1 cellular context compared by ENCODE assay signal in genomic region chr12:124545508-124546418, GRCh38.
TF ChIP-seq lines count a peak whose summit lies in the region.

No MANE protein-coding gene starts in this region.

TF ChIP-seq in GM12878, 131 proteins besides CTCF, POLR2A, EP300 and RAD21 (continued from another document):
- peak; percentile 45; the same call in 1 of the 2 replicates for TF ChIP-seq USF2 (IDR thresholded peaks at IDR 0.05; ENCODE audit: borderline replicate concordance, low read depth, low read length)
- no peak for TF ChIP-seq ZNF274 (IDR thresholded peaks at IDR 0.05; ENCODE audit: insufficient read depth, insufficient read length)
- 0 out of 2 replicates have a peak, but pooled peaks have one; percentile 57 for TF ChIP-seq TCF3 (IDR thresholded peaks at IDR 0.05; ENCODE audit: borderline replicate concordance, insufficient read depth, low read depth, low read length)
- TF ChIP-seq MEF2A (IDR thresholded peaks at IDR 0.05; ENCODE audit: insufficient read depth, low read depth, low read length): peak; percentile 71; the same call in 1 of the 2 replicates
- 0 out of 2 replicates have a peak, but pooled peaks have one; percentile 42 for TF ChIP-seq MLLT1 (IDR thresholded peaks at IDR 0.05)
- TF ChIP-seq MEF2B (IDR thresholded peaks at IDR 0.05; ENCODE audit: partially characterized antibody, poor library complexity, severe bottlenecking): no peak
- TF ChIP-seq ZBTB40 (IDR thresholded peaks at IDR 0.05; ENCODE audit: borderline replicate concordance): no peak
- TF ChIP-seq ESRRA (IDR thresholded peaks at IDR 0.05; ENCODE audit: low read length): no peak
- peak; percentile 76; the same call in 1 of the 2 replicates for TF ChIP-seq TCF12 (IDR thresholded peaks at IDR 0.05; ENCODE audit: low read depth, low read length)
- no peak for TF ChIP-seq SIN3A (IDR thresholded peaks at IDR 0.05; ENCODE audit: low read depth, low read length)
- TF ChIP-seq STAT1 (conservative IDR thresholded peaks at IDR 0.05): no peak
- TF ChIP-seq IRF3 (IDR thresholded peaks at IDR 0.05): no peak
- TF ChIP-seq MTA3 (IDR thresholded peaks at IDR 0.05; ENCODE audit: borderline replicate concordance, low read length): 0 out of 2 replicates have a peak, but pooled peaks have one; percentile 29
- no peak for TF ChIP-seq ASH2L (IDR thresholded peaks at IDR 0.05; ENCODE audit: borderline replicate concordance, low read depth)
- 0 out of 4 replicates have a peak, but pooled peaks of 1 of the 2 experiments have one; percentile 4 for TF ChIP-seq SRF (IDR thresholded peaks at IDR 0.05; ENCODE audit: low read depth in 2 of 2, low read length in 2 of 2)
- TF ChIP-seq MYB (IDR thresholded peaks at IDR 0.05; ENCODE audit: borderline replicate concordance, low read depth, low read length): no peak
- TF ChIP-seq SIX5 (IDR thresholded peaks at IDR 0.05; ENCODE audit: low read depth, low read length, severe bottlenecking): no peak
- no peak for TF ChIP-seq ZBTB33 (IDR thresholded peaks at IDR 0.05)
- TF ChIP-seq SREBF2 (IDR thresholded peaks at IDR 0.05; ENCODE audit: low read length): no peak
- TF ChIP-seq CEBPB (IDR thresholded peaks at IDR 0.05; ENCODE audit: borderline replicate concordance in 1 of 2, low read depth in 2 of 2, low read length in 2 of 2): no peak
- no peak for TF ChIP-seq KDM1A (IDR thresholded peaks at IDR 0.05; ENCODE audit: borderline replicate concordance)
- peak; percentile 83; the same call in 1 of the 2 replicates for TF ChIP-seq PAX5 (IDR thresholded peaks at IDR 0.05; ENCODE audit: borderline replicate concordance, low read depth, low read length)
- TF ChIP-seq RELA (IDR thresholded peaks at IDR 0.05; ENCODE audit: borderline replicate concordance, partially characterized antibody): no peak
- TF ChIP-seq ATF2 (IDR thresholded peaks at IDR 0.05; ENCODE audit: low read length): no peak
- no peak for TF ChIP-seq KLF5 (IDR thresholded peaks at IDR 0.05; ENCODE audit: partially characterized antibody)
- no peak for TF ChIP-seq ZNF384 (IDR thresholded peaks at IDR 0.05; ENCODE audit: borderline replicate concordance, low read depth, low read length)
- peak; percentile 96 to 97 for TF ChIP-seq IKZF2 (IDR thresholded peaks at IDR 0.05)
- TF ChIP-seq BCL11A (IDR thresholded peaks at IDR 0.05; ENCODE audit: low read depth, low read length): peak; percentile 85
- TF ChIP-seq HCFC1 (IDR thresholded peaks at IDR 0.05; ENCODE audit: low read length): no peak; the same call in 1 of the 2 replicates
- TF ChIP-seq ZNF207 (IDR thresholded peaks at IDR 0.05; ENCODE audit: borderline replicate concordance): no peak
- TF ChIP-seq E2F4 (IDR thresholded peaks at IDR 0.05; ENCODE audit: low read depth, low read length): no peak
- peak; percentile 94 for TF ChIP-seq CBFB (IDR thresholded peaks at IDR 0.05; ENCODE audit: low read depth)
- TF ChIP-seq CUX1 (IDR thresholded peaks at IDR 0.05; ENCODE audit: insufficient replicate concordance, low read depth, low read length): no peak
- TF ChIP-seq ZNF622 (IDR thresholded peaks at IDR 0.05): no peak
- no peak for TF ChIP-seq PRDM15 (CRISPR knock-in tag; IDR thresholded peaks at IDR 0.05)
- peak in 1 of 2 experiments; percentile 87; a peak in 2 of 4 replicates for TF ChIP-seq ETV6 (conservative IDR thresholded peaks at IDR 0.05 in 1 of 2, IDR thresholded peaks at IDR 0.05 in 1 of 2; ENCODE audit: borderline replicate concordance in 1 of 2, low read depth in 1 of 2)
